1 cellular context compared by ENCODE assay signal in genomic region chr9:114889802-114890224, GRCh38.
TF ChIP-seq lines count a peak whose summit lies in the region.

No MANE protein-coding gene starts in this region.

TF ChIP-seq in H1, 55 proteins besides CTCF, POLR2A, EP300 and RAD21 (continued from another document):
- TF ChIP-seq EZH2 (IDR thresholded peaks at IDR 0.05; ENCODE audit: low read depth, low read length, severe bottlenecking), result no peak
TF ChIP-seq in H1: peak in this region for 0.
